Comparison of ENCODE assay signal across 1 cellular context in the genomic region with DNA sequence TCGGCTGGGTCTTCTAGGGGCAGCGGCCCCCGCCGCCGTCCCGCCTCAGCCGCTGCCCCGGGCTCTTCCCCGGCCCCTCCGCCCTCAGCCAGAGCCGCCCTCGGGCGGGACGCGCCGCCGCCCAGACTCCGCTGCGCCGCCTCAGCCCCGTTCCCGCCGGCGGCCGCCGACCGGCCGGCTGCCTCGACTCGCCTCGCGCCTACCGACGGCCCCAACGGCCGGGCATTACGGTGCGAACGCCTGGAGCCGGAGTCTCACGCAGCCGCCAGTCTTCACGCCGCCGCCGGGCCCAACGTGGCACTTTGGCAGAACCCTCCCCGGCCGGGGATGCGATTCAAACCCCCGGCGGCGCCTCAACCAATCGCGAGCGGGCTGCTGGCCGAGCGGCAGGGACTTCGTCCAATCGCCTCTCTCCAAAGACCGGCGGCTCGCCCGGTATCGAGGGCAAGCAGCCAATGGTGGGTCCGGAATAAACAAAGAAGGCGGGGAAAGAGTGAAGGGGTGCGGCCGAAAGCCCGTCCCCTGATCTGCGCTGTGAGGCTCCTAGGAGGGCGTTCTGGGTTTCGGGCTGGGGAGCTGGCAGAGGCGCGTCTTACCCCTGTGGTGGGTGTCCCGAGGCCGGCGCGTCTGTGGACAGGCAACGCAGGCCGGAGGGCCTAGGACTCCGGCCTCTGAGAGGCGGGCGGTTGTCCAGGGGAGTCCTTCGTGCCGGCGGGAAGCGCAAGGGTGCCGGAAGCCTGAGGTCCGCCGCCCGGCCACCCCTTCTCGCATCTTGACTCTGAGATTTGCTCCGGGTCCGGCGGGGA.
TF ChIP-seq lines count a peak whose summit lies in the region.

CDR2 (minus strand) TSS at position 309 of the 806 bp plus-strand sequence. CDS start 310 bp downstream, outside the sequence.

TF ChIP-seq in HepG2, 621 proteins besides CTCF, POLR2A, EP300 and RAD21 (continued from another document and continues in another):
- TF ChIP-seq, protein P1, sequence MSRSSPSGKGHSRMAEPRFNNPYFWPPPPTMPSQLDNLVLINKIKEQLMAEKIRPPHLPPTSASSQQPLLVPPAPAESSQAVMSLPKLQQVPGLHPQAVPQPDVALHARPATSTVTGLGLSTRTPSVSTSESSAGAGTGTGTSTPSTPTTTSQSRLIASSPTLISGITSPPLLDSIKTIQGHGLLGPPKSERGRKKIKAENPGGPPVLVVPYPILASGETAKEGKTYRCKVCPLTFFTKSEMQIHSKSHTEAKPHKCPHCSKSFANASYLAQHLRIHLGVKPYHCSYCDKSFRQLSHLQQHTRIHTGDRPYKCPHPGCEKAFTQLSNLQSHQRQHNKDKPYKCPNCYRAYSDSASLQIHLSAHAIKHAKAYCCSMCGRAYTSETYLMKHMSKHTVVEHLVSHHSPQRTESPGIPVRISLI (CRISPR knock-in tag; IDR thresholded peaks at IDR 0.05; ENCODE audit: borderline replicate concordance): no peak; the same call in 1 of the 2 replicates
- no peak for TF ChIP-seq ATF5 (CRISPR knock-in tag; IDR thresholded peaks at IDR 0.05; ENCODE audit: low read depth)
- TF ChIP-seq GABPA (IDR thresholded peaks at IDR 0.05; ENCODE audit: low read depth, low read length): no peak
- peak; percentile 49 for TF ChIP-seq GABPA (CRISPR knock-in tag; IDR thresholded peaks at IDR 0.05; ENCODE audit: low read depth)
- TF ChIP-seq IRF9 (CRISPR knock-in tag; IDR thresholded peaks at IDR 0.05; ENCODE audit: borderline replicate concordance): peak; percentile 74; the same call in 1 of the 2 replicates
- TF ChIP-seq, protein P2, sequence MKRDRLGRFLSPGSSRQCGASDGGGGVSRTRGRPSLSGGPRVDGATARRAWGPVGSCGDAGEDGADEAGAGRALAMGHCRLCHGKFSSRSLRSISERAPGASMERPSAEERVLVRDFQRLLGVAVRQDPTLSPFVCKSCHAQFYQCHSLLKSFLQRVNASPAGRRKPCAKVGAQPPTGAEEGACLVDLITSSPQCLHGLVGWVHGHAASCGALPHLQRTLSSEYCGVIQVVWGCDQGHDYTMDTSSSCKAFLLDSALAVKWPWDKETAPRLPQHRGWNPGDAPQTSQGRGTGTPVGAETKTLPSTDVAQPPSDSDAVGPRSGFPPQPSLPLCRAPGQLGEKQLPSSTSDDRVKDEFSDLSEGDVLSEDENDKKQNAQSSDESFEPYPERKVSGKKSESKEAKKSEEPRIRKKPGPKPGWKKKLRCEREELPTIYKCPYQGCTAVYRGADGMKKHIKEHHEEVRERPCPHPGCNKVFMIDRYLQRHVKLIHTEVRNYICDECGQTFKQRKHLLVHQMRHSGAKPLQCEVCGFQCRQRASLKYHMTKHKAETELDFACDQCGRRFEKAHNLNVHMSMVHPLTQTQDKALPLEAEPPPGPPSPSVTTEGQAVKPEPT (CRISPR knock-in tag; IDR thresholded peaks at IDR 0.05; ENCODE audit: low read depth): peak; percentile 83; the same call in 1 of the 2 replicates
- TF ChIP-seq ZNF724P (CRISPR knock-in tag; IDR thresholded peaks at IDR 0.05; ENCODE audit: borderline replicate concordance): peak; percentile 92
- TF ChIP-seq ONECUT2 (CRISPR knock-in tag; IDR thresholded peaks at IDR 0.05): peak; percentile 42; the same call in 1 of the 2 replicates
- peak; percentile 77 for TF ChIP-seq HMGXB3 (CRISPR knock-in tag; IDR thresholded peaks at IDR 0.05; ENCODE audit: borderline replicate concordance)
- no peak for TF ChIP-seq ZSCAN30 (CRISPR knock-in tag; IDR thresholded peaks at IDR 0.05)
- peak; percentile 65 for TF ChIP-seq RFX5 (IDR thresholded peaks at IDR 0.05; ENCODE audit: low read depth, low read length)
- TF ChIP-seq PLRG1 (conservative IDR thresholded peaks at IDR 0.05): no peak
- TF ChIP-seq ZNF557 (CRISPR knock-in tag; IDR thresholded peaks at IDR 0.05): no peak; the same call in 1 of the 2 replicates
- TF ChIP-seq ZNF292 (CRISPR knock-in tag; IDR thresholded peaks at IDR 0.05; ENCODE audit: borderline replicate concordance, low read depth): peak; percentile 79
- TF ChIP-seq ZZZ3 (CRISPR knock-in tag; IDR thresholded peaks at IDR 0.05; ENCODE audit: borderline replicate concordance): no peak
- TF ChIP-seq, protein P3, sequence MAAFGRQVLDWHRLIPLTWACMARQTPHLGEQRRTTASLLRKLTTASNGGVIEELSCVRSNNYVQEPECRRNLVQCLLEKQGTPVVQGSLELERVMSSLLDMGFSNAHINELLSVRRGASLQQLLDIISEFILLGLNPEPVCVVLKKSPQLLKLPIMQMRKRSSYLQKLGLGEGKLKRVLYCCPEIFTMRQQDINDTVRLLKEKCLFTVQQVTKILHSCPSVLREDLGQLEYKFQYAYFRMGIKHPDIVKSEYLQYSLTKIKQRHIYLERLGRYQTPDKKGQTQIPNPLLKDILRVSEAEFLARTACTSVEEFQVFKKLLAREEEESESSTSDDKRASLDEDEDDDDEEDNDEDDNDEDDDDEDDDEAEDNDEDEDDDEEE (CRISPR knock-in tag; IDR thresholded peaks at IDR 0.05): no peak; the same call in 1 of the 2 replicates
- TF ChIP-seq, protein P4, sequence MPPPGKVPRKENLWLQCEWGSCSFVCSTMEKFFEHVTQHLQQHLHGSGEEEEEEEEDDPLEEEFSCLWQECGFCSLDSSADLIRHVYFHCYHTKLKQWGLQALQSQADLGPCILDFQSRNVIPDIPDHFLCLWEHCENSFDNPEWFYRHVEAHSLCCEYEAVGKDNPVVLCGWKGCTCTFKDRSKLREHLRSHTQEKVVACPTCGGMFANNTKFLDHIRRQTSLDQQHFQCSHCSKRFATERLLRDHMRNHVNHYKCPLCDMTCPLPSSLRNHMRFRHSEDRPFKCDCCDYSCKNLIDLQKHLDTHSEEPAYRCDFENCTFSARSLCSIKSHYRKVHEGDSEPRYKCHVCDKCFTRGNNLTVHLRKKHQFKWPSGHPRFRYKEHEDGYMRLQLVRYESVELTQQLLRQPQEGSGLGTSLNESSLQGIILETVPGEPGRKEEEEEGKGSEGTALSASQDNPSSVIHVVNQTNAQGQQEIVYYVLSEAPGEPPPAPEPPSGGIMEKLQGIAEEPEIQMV (CRISPR knock-in tag; IDR thresholded peaks at IDR 0.05; ENCODE audit: low read depth): peak; percentile 77
- peak; percentile 9; the same call in 1 of the 2 replicates for TF ChIP-seq ESRRA (CRISPR knock-in tag; IDR thresholded peaks at IDR 0.05; ENCODE audit: low read depth)
- peak; percentile 89 for TF ChIP-seq ZNF235 (CRISPR knock-in tag; IDR thresholded peaks at IDR 0.05; ENCODE audit: borderline replicate concordance)
- TF ChIP-seq, protein P5, sequence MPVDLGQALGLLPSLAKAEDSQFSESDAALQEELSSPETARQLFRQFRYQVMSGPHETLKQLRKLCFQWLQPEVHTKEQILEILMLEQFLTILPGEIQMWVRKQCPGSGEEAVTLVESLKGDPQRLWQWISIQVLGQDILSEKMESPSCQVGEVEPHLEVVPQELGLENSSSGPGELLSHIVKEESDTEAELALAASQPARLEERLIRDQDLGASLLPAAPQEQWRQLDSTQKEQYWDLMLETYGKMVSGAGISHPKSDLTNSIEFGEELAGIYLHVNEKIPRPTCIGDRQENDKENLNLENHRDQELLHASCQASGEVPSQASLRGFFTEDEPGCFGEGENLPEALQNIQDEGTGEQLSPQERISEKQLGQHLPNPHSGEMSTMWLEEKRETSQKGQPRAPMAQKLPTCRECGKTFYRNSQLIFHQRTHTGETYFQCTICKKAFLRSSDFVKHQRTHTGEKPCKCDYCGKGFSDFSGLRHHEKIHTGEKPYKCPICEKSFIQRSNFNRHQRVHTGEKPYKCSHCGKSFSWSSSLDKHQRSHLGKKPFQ (CRISPR knock-in tag; IDR thresholded peaks at IDR 0.05; ENCODE audit: insufficient replicate concordance): no peak
- TF ChIP-seq, protein P6, sequence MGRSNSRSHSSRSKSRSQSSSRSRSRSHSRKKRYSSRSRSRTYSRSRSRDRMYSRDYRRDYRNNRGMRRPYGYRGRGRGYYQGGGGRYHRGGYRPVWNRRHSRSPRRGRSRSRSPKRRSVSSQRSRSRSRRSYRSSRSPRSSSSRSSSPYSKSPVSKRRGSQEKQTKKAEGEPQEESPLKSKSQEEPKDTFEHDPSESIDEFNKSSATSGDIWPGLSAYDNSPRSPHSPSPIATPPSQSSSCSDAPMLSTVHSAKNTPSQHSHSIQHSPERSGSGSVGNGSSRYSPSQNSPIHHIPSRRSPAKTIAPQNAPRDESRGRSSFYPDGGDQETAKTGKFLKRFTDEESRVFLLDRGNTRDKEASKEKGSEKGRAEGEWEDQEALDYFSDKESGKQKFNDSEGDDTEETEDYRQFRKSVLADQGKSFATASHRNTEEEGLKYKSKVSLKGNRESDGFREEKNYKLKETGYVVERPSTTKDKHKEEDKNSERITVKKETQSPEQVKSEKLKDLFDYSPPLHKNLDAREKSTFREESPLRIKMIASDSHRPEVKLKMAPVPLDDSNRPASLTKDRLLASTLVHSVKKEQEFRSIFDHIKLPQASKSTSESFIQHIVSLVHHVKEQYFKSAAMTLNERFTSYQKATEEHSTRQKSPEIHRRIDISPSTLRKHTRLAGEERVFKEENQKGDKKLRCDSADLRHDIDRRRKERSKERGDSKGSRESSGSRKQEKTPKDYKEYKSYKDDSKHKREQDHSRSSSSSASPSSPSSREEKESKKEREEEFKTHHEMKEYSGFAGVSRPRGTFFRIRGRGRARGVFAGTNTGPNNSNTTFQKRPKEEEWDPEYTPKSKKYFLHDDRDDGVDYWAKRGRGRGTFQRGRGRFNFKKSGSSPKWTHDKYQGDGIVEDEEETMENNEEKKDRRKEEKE (IDR thresholded peaks at IDR 0.05): no peak
- TF ChIP-seq, protein P7, sequence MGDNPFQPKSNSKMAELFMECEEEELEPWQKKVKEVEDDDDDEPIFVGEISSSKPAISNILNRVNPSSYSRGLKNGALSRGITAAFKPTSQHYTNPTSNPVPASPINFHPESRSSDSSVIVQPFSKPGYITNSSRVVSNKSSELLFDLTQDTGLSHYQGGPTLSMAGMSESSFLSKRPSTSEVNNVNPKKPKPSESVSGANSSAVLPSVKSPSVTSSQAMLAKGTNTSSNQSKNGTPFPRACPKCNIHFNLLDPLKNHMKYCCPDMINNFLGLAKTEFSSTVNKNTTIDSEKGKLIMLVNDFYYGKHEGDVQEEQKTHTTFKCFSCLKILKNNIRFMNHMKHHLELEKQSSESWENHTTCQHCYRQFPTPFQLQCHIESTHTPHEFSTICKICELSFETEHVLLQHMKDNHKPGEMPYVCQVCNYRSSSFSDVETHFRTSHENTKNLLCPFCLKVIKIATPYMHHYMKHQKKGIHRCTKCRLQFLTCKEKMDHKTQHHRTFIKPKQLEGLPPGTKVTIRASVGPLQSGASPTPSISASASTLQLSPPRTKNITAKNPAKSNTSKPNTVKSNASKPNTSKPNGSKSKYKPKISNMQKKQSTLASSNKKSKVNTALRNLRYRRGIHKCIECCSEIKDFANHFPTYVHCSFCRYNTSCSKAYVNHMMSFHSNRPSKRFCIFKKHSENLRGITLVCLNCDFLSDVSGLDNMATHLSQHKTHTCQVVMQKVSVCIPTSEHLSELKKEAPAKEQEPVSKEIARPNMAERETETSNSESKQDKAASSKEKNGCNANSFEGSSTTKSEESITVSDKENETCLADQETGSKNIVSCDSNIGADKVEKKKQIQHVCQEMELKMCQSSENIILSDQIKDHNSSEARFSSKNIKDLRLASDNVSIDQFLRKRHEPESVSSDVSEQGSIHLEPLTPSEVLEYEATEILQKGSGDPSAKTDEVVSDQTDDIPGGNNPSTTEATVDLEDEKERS (CRISPR knock-in tag; IDR thresholded peaks at IDR 0.05): peak; percentile 74; the same call in 1 of the 2 replicates
- TF ChIP-seq JARID2 (CRISPR knock-in tag; IDR thresholded peaks at IDR 0.05; ENCODE audit: insufficient replicate concordance): no peak
- TF ChIP-seq CBX2 (IDR thresholded peaks at IDR 0.05; ENCODE audit: low read depth, low read length): no peak
- 0 out of 2 replicates have a peak, but pooled peaks have one; percentile 50 for TF ChIP-seq CBX2 (CRISPR knock-in tag; IDR thresholded peaks at IDR 0.05; ENCODE audit: low read depth)
- TF ChIP-seq ZNF543 (CRISPR knock-in tag; IDR thresholded peaks at IDR 0.05): peak; percentile 94
- 0 out of 2 replicates have a peak, but pooled peaks have one; percentile 82 for TF ChIP-seq ZNF549 (CRISPR knock-in tag; IDR thresholded peaks at IDR 0.05)
- TF ChIP-seq XRCC5 (optimal IDR thresholded peaks at IDR 0.05; ENCODE audit: low read length): peak; percentile 91
